Comparison of ENCODE assay signal across 15 cellular contexts in genomic region chr6:37491830-37492208, GRCh38. TPM values are rescaled to one million over a fixed set of nuclear protein-coding genes. Genes with fewer than 3 reads are reported as not detected.
A peak's percentile ranks its signal among the peaks of the same experiment; 100 is the strongest.
DNase-seq lines count a peak whose midpoint lies in the region; ATAC-seq and TF ChIP-seq lines count a peak whose summit lies in the region.
"Had no signal": no experiment of that assay in that cellular context is flagged by ENCODE, and none has a peak within 500 bp of the region (broad histone marks: within the 10 kb centered on the region; RNA-seq: fewer than 3 reads in every experiment).

No MANE protein-coding gene starts in this region.

- H3K27me3 ChIP-seq in GM23338 (ENCODE audit: insufficient read depth) (no peaks in the 10 kb centered on the region), mesenchymal stem cell (ENCODE audit: control insufficient read depth in 1 of 2, insufficient read depth in 1 of 2, low read length in 2 of 2) (peaks cover 0 to 8% of the 10 kb centered on the region in 2 experiments), HAP-1 (ENCODE audit: low read depth) (no peaks in the 10 kb centered on the region), thyroid gland (no peaks in the 10 kb centered on the region)

- 0 out of 2 replicates have a peak, but pooled peaks cover 5% of the 10 kb centered on the region for H4K20me1 ChIP-seq in GM23338 (replicated peaks; ENCODE audit: insufficient read depth)

- no peak overlapping the region for H3K14ac ChIP-seq in mesenchymal stem cell (ENCODE audit: low read length in 2 of 2)

- 0 out of 2 replicates have a peak, but pooled peaks cover 3% of the 10 kb centered on the region for H3F3A ChIP-seq in GM23338 (replicated peaks; ENCODE audit: low read depth)

- no peak overlapping the region for H2BK120ac ChIP-seq in mesenchymal stem cell (ENCODE audit: low read depth, low read length)

- no peak overlapping the region for H3K9ac ChIP-seq in mesenchymal stem cell (ENCODE audit: low read length)

- no peak for TF ChIP-seq POLR2A in thyroid gland (IDR thresholded peaks at IDR 0.05)

- no peak overlapping the region for H3K23ac ChIP-seq in mesenchymal stem cell (ENCODE audit: low read length in 2 of 2)

- peaks cover 2 to 3% (median 2%) of the 10 kb centered on the region in 3 donors for H3K27me3 Mint-ChIP-seq in CD14-positive monocyte (ENCODE audit: low read depth in 3 of 3)
- peaks cover 14% of the 10 kb centered on the region for H3K27me3 Mint-ChIP-seq in GM23338 (ENCODE audit: insufficient read depth, low read depth, poor library complexity)
- no peaks in the 10 kb centered on the region for H3K27me3 Mint-ChIP-seq in activated T-helper 17 cell treated with anti-CD3 and anti-CD28 coated beads, Interleukin-2, amount 50 U/mL, for 72 hours
- H3K27me3 Mint-ChIP-seq: activated naive CD4-positive, alpha-beta T cell treated with anti-CD3 and anti-CD28 coated beads, Interleukin-2, amount 50 U/mL, for 24 hours had no signal

- H3K9me3 ChIP-seq in mesenchymal stem cell (ENCODE audit: control insufficient read depth, low read length) (no peaks in the 10 kb centered on the region), HAP-1 (no peaks in the 10 kb centered on the region), thyroid gland (no peaks in the 10 kb centered on the region)

- no peak overlapping the region for H3K4ac ChIP-seq in mesenchymal stem cell (ENCODE audit: low read depth in 1 of 2, low read length in 2 of 2)

- in situ Hi-C loops in HAP-1 (cut with MboI; ENCODE audit: low sequenced_read_pairs), result no loop called here

- TF ChIP-seq CTCF in CD14-positive monocyte (IDR thresholded peaks at IDR 0.05), result no peak
- no peak for TF ChIP-seq CTCF in GM23338 (conservative IDR thresholded peaks at IDR 0.05; ENCODE audit: low read depth in 2 of 2)
- TF ChIP-seq CTCF in thyroid gland (IDR thresholded peaks at IDR 0.05), result no peak

- DNase-seq in CD14-positive monocyte (ENCODE audit: low spot score) (peak; percentile 43), GM23338 (ENCODE audit: low spot score) (no peak), mesenchymal stem cell (no peak), HAP-1 (ENCODE audit: low spot score in 2 of 2) (no peak), COR-L47 (lab: John Stamatoyannopoulos, UW) (no peak), thyroid gland (no peak)
- DNase-seq: activated CD4-positive, alpha-beta T cell treated with anti-CD3 and anti-CD28 coated beads for 4 hours; left colon; midbrain; stimulated activated CD4-positive, alpha-beta T cell treated with anti-CD3 and anti-CD28 coated beads, Interleukin-2, amount 100 ng/mL, for 48 hours had no signal

- 89% methylated on average over 5 of the region's 5 CpGs for WGBS in mesenchymal stem cell
- 81 to 84% methylated on average over 4 to 5 of the region's 5 CpGs for WGBS in thyroid gland, 2 donors

- H3K18ac ChIP-seq in mesenchymal stem cell (ENCODE audit: low read depth in 1 of 2, low read length in 2 of 2), result no peak overlapping the region

- peaks cover 29% of the 10 kb centered on the region for H3K79me1 ChIP-seq in mesenchymal stem cell (replicated peaks; ENCODE audit: low read length, poor library complexity, severe bottlenecking)

- H2AFZ ChIP-seq in GM23338 (no peak overlapping the region), mesenchymal stem cell (ENCODE audit: low read depth, low read length) (no peak overlapping the region)

- H3K36me3 ChIP-seq in GM23338 (ENCODE audit: insufficient read depth) (no peaks in the 10 kb centered on the region), mesenchymal stem cell (ENCODE audit: control insufficient read depth in 1 of 2, insufficient read depth in 2 of 2, low read depth in 1 of 2, low read length in 2 of 2) (peaks cover 5 to 7% of the 10 kb centered on the region in 2 experiments), HAP-1 (replicated peaks) (no peaks in the 10 kb centered on the region), thyroid gland (no peaks in the 10 kb centered on the region)

- no peak overlapping the region for H2BK12ac ChIP-seq in mesenchymal stem cell (ENCODE audit: low read length in 2 of 2)

- H2AK5ac ChIP-seq in mesenchymal stem cell (ENCODE audit: low read length, severe bottlenecking), result no peak overlapping the region

- H3K4me3 Mint-ChIP-seq in CD14-positive monocyte (no peak overlapping the region), GM23338 (no peak overlapping the region)
- peak overlapping the region; percentile 86 for H3K4me3 Mint-ChIP-seq in activated T-helper 17 cell treated with anti-CD3 and anti-CD28 coated beads, Interleukin-2, amount 50 U/mL, for 72 hours
- H3K4me3 Mint-ChIP-seq: activated naive CD4-positive, alpha-beta T cell treated with anti-CD3 and anti-CD28 coated beads, Interleukin-2, amount 50 U/mL, for 24 hours had no signal

- no peak overlapping the region for H2BK15ac ChIP-seq in mesenchymal stem cell (ENCODE audit: low read depth, poor library complexity, severe bottlenecking)

- no peak overlapping the region for H4K91ac ChIP-seq in mesenchymal stem cell (ENCODE audit: low read length)

- H3K27ac Mint-ChIP-seq in CD14-positive monocyte (no peak overlapping the region), GM23338 (no peak overlapping the region)
- peak overlapping the region; percentile 97 for H3K27ac Mint-ChIP-seq in activated T-helper 17 cell treated with anti-CD3 and anti-CD28 coated beads, Interleukin-2, amount 50 U/mL, for 72 hours

- H3K27ac ChIP-seq in GM23338 (ENCODE audit: low read depth), result no peak overlapping the region
- H3K27ac ChIP-seq in mesenchymal stem cell (ENCODE audit: low read length, poor library complexity, severe bottlenecking), result no peak overlapping the region
- H3K27ac ChIP-seq in thyroid gland, result no peak overlapping the region

- H3K4me1 ChIP-seq in GM23338 (ENCODE audit: insufficient read depth), result peaks cover 15% of the 10 kb centered on the region
- H3K4me1 ChIP-seq in mesenchymal stem cell (ENCODE audit: control insufficient read depth, insufficient read depth, low read depth, low read length), result peaks cover 22% of the 10 kb centered on the region
- no peaks in the 10 kb centered on the region; the same call in 1 of the 2 replicates for H3K4me1 ChIP-seq in HAP-1
- H3K4me1 ChIP-seq in thyroid gland, result no peaks in the 10 kb centered on the region

- H3K36me3 Mint-ChIP-seq in CD14-positive monocyte (peaks cover 6 to 10% of the 10 kb centered on the region in 2 donors), GM23338 (ENCODE audit: low read depth) (no peaks in the 10 kb centered on the region)
- H3K36me3 Mint-ChIP-seq in activated T-helper 17 cell treated with anti-CD3 and anti-CD28 coated beads, Interleukin-2, amount 50 U/mL, for 72 hours (ENCODE audit: low read depth), result peaks cover 47% of the 10 kb centered on the region

- no peak overlapping the region for H4K8ac ChIP-seq in mesenchymal stem cell (ENCODE audit: low read length)

- no peaks in the 10 kb centered on the region for H3K79me2 ChIP-seq in GM23338 (replicated peaks; ENCODE audit: insufficient read depth)

- ATAC-seq in GM23338, result no peak
- ATAC-seq in activated T-helper 17 cell treated with anti-CD3 and anti-CD28 coated beads, Interleukin-2, amount 50 U/mL, for 72 hours (replicated peaks), result no peak
- no peak for ATAC-seq in esophagus mucosa
- ATAC-seq: HCT116, left colon had no signal

- H3K4me1 Mint-ChIP-seq in CD14-positive monocyte, result no peaks in the 10 kb centered on the region
- H3K4me1 Mint-ChIP-seq in GM23338, result peaks cover 36% of the 10 kb centered on the region
- H3K4me1 Mint-ChIP-seq in activated T-helper 17 cell treated with anti-CD3 and anti-CD28 coated beads, Interleukin-2, amount 50 U/mL, for 72 hours, result peaks cover 58% of the 10 kb centered on the region

- peak overlapping the region; percentile 59; the same call in 1 of the 2 replicates for H3K4me2 ChIP-seq in GM23338
- H3K4me2 ChIP-seq in mesenchymal stem cell (ENCODE audit: low read length, poor library complexity, severe bottlenecking), result no peak overlapping the region
- H3K4me2 ChIP-seq: smooth muscle cell had no signal

- no peaks in the 10 kb centered on the region for H3K9me2 ChIP-seq in GM23338 (ENCODE audit: insufficient read depth)

- intact Hi-C loops in CD14-positive monocyte (cut with micrococcal nuclease) (no loop called here), thyroid gland (cut with DNase I) (no loop called here)

- peak overlapping the region; percentile 22 for H2BK5ac ChIP-seq in mesenchymal stem cell (ENCODE audit: low read depth, low read length, poor library complexity, severe bottlenecking)

- no peaks in the 10 kb centered on the region for H3K9me3 Mint-ChIP-seq in CD14-positive monocyte
- H3K9me3 Mint-ChIP-seq in GM23338, result no peaks in the 10 kb centered on the region
- H3K9me3 Mint-ChIP-seq in activated T-helper 17 cell treated with anti-CD3 and anti-CD28 coated beads, Interleukin-2, amount 50 U/mL, for 72 hours, result no peaks in the 10 kb centered on the region
- H3K9me3 Mint-ChIP-seq: activated naive CD4-positive, alpha-beta T cell treated with anti-CD3 and anti-CD28 coated beads, Interleukin-2, amount 50 U/mL, for 24 hours had no signal

- H3K4me3 ChIP-seq in GM23338 (no peak overlapping the region), mesenchymal stem cell (ENCODE audit: insufficient read depth in 1 of 2, low read depth in 1 of 2, low read length in 2 of 2) (no peak overlapping the region), HAP-1 (no peak overlapping the region), thyroid gland (replicated peaks in 1 of 3) (no peak overlapping the region)
- H3K4me3 ChIP-seq: smooth muscle cell had no signal

TF ChIP-seq in GM23338, 12 proteins besides CTCF, POLR2A, EP300 and RAD21 (continues in another document):
- TF ChIP-seq EZH2phosphoT487 (IDR thresholded peaks at IDR 0.05; ENCODE audit: unreplicated experiment) (no peak), JUNB (IDR thresholded peaks at IDR 0.05; ENCODE audit: unreplicated experiment) (no peak)

RNA-seq across cellular contexts. Expression of gene CCDC167, which starts 7.9 kb away (rescaled TPM):
- polyA plus RNA-seq in CD14-positive monocyte (10 to 100 TPM; 20.7 to 22.9 TPM), GM23338 (2016; fragmentation: Nextera tagmentation; extraction: Ambion mirVana) (21.1 and 21.4 TPM in 2 replicates)
- total RNA-seq in GM23338 (2014; rRNA removed; shearing (Covaris generic)), result 17.6 and 18.0 TPM in 2 replicates
- total RNA-seq in activated T-helper 17 cell treated with anti-CD3 and anti-CD28 coated beads, Interleukin-2, amount 50 U/mL, for 72 hours, result 10 to 100 TPM; 39.2 to 78.5 TPM
- polyA plus RNA-seq in mesenchymal stem cell (2013, experiment 1 of 2), result 64.8 TPM
- polyA plus RNA-seq in mesenchymal stem cell (2013, experiment 2 of 2), result 62.8 TPM
- total RNA-seq in esophagus mucosa (24.5 TPM), thyroid gland (10 to 100 TPM in 3 of 4 donors, not detected in 1; 24.7 to 40.3 (median 26.6) TPM)

RNA-seq across cellular contexts. Expression of gene CMTR1, which starts 58.8 kb away (rescaled TPM):
- polyA plus RNA-seq in CD14-positive monocyte (10 to 100 TPM; 12.0 to 15.3 TPM), GM23338 (2016; fragmentation: Nextera tagmentation; extraction: Ambion mirVana) (7.3 and 9.9 TPM in 2 replicates)
- total RNA-seq in GM23338 (2014; rRNA removed; shearing (Covaris generic)), result 36.4 and 38.0 TPM in 2 replicates
- 10 to 100 TPM; 37.8 to 51.8 TPM for total RNA-seq in activated T-helper 17 cell treated with anti-CD3 and anti-CD28 coated beads, Interleukin-2, amount 50 U/mL, for 72 hours
- polyA plus RNA-seq in mesenchymal stem cell (2013, experiment 1 of 2), result 12.7 TPM
- 13.0 TPM for polyA plus RNA-seq in mesenchymal stem cell (2013, experiment 2 of 2)
- total RNA-seq in esophagus mucosa (16.5 TPM), thyroid gland (10 to 100 TPM; 29.3 to 41.5 (median 33.1) TPM)
